In genomic region chr11:1772270-1773130, GRCh38 we compare ENCODE assay signal across 1 cellular context.
TF ChIP-seq lines count a peak whose summit lies in the region.

No MANE protein-coding gene starts in this region.

TF ChIP-seq in K562, 482 proteins besides CTCF, POLR2A, EP300 and RAD21 (continued from another document and continues in another):
- TF ChIP-seq ETV6 (IDR thresholded peaks at IDR 0.05; ENCODE audit: borderline replicate concordance in 1 of 2, low read depth in 2 of 2, low read length in 1 of 2) (0 out of 4 replicates have a peak, but pooled peaks of 1 of the 2 experiments have one; percentile 21), ETV6 (CRISPR knock-in tag; IDR thresholded peaks at IDR 0.05; ENCODE audit: borderline replicate concordance) (no peak), HMG20B (CRISPR knock-in tag; IDR thresholded peaks at IDR 0.05) (no peak), ZNF395 (CRISPR knock-in tag; IDR thresholded peaks at IDR 0.05) (no peak), ZNF592 (IDR thresholded peaks at IDR 0.05) (peak; percentile 59; the same call in 1 of the 2 replicates), CREBBP (IDR thresholded peaks at IDR 0.05; ENCODE audit: low read depth, low read length) (no peak), L3MBTL2 (IDR thresholded peaks at IDR 0.05) (no peak), TOE1 (IDR thresholded peaks at IDR 0.05; ENCODE audit: borderline replicate concordance) (peak; percentile 73), TOE1 (CRISPR knock-in tag; IDR thresholded peaks at IDR 0.05; ENCODE audit: borderline replicate concordance, low read depth) (no peak), CREB1 (IDR thresholded peaks at IDR 0.05) (no peak), CREB1 (CRISPR knock-in tag; IDR thresholded peaks at IDR 0.05) (no peak), ZNF695 (CRISPR knock-in tag; IDR thresholded peaks at IDR 0.05) (no peak), CSDE1 (IDR thresholded peaks at IDR 0.05) (no peak), TAL1 (IDR thresholded peaks at IDR 0.05) (no peak; the same call in 1 of the 2 replicates), BACH1 (tag; IDR thresholded peaks at IDR 0.05) (peak; percentile 99), SNRNP70 (optimal IDR thresholded peaks at IDR 0.05; ENCODE audit: low read depth, low read length) (no peak), SETDB1 (IDR thresholded peaks at IDR 0.05; ENCODE audit: low read length) (no peak), MBD2 (IDR thresholded peaks at IDR 0.05; ENCODE audit: borderline replicate concordance, low read depth) (no peak), CHD7 (IDR thresholded peaks at IDR 0.05; ENCODE audit: low read depth, low read length) (no peak), POLR2B (IDR thresholded peaks at IDR 0.05; ENCODE audit: low read depth, partially characterized antibody) (no peak), ZNF780A (CRISPR knock-in tag; IDR thresholded peaks at IDR 0.05) (no peak), TARDBP (IDR thresholded peaks at IDR 0.05) (no peak), SIRT6 (IDR thresholded peaks at IDR 0.05; ENCODE audit: low read depth, low read length) (no peak), ZNF232 (CRISPR knock-in tag; IDR thresholded peaks at IDR 0.05) (no peak), CBX1 (IDR thresholded peaks at IDR 0.05; ENCODE audit: low read depth) (no peak), ZNF165 (CRISPR knock-in tag; IDR thresholded peaks at IDR 0.05; ENCODE audit: borderline replicate concordance) (no peak), GTF2A2 (tag; IDR thresholded peaks at IDR 0.05) (no peak), ZNF583 (CRISPR knock-in tag; IDR thresholded peaks at IDR 0.05) (no peak), SREBF1 (IDR thresholded peaks at IDR 0.05; ENCODE audit: borderline replicate concordance, low read depth, low read length) (no peak), SMARCE1 (IDR thresholded peaks at IDR 0.05) (peak; percentile 94), ZNF282 (CRISPR knock-in tag; IDR thresholded peaks at IDR 0.05) (no peak), SAFB (IDR thresholded peaks at IDR 0.05; ENCODE audit: borderline replicate concordance, low read depth, low read length) (no peak), CEBPB (tag; IDR thresholded peaks at IDR 0.05) (no peak), MEF2D (tag; conservative IDR thresholded peaks at IDR 0.05; ENCODE audit: low read depth) (no peak; the same call in 1 of the 2 replicates), FOS (IDR thresholded peaks at IDR 0.05; ENCODE audit: extremely low read depth, insufficient read length) (peak; percentile 12), GABPA (tag; conservative IDR thresholded peaks at IDR 0.05; ENCODE audit: low read depth) (0 out of 2 replicates have a peak, but pooled peaks have one; percentile 20), FOXA1 (IDR thresholded peaks at IDR 0.05; ENCODE audit: borderline replicate concordance) (no peak), ZFP36 (IDR thresholded peaks at IDR 0.05; ENCODE audit: low read depth, low read length, partially characterized antibody) (no peak), HNRNPLL (IDR thresholded peaks at IDR 0.05; ENCODE audit: low read depth, low read length, poor library complexity, severe bottlenecking) (no peak), NCOR1 (IDR thresholded peaks at IDR 0.05) (no peak; the same call in 1 of the 2 replicates), CBX8 (IDR thresholded peaks at IDR 0.05; ENCODE audit: borderline replicate concordance, extremely low read depth, low read depth, low read length, poor library complexity, severe bottlenecking) (no peak)
- TF ChIP-seq, protein P1, sequence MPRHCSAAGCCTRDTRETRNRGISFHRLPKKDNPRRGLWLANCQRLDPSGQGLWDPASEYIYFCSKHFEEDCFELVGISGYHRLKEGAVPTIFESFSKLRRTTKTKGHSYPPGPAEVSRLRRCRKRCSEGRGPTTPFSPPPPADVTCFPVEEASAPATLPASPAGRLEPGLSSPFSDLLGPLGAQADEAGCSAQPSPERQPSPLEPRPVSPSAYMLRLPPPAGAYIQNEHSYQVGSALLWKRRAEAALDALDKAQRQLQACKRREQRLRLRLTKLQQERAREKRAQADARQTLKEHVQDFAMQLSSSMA (CRISPR knock-in tag; IDR thresholded peaks at IDR 0.05): no peak
- TF ChIP-seq, protein P2, sequence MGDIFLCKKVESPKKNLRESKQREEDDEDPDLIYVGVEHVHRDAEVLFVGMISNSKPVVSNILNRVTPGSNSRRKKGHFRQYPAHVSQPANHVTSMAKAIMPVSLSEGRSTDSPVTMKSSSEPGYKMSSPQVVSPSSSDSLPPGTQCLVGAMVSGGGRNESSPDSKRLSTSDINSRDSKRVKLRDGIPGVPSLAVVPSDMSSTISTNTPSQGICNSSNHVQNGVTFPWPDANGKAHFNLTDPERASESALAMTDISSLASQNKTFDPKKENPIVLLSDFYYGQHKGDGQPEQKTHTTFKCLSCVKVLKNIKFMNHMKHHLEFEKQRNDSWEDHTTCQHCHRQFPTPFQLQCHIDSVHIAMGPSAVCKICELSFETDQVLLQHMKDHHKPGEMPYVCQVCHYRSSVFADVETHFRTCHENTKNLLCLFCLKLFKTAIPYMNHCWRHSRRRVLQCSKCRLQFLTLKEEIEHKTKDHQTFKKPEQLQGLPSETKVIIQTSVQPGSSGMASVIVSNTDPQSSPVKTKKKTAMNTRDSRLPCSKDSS (IDR thresholded peaks at IDR 0.05; ENCODE audit: low read depth, partially characterized antibody): no peak
- TF ChIP-seq, protein P3, sequence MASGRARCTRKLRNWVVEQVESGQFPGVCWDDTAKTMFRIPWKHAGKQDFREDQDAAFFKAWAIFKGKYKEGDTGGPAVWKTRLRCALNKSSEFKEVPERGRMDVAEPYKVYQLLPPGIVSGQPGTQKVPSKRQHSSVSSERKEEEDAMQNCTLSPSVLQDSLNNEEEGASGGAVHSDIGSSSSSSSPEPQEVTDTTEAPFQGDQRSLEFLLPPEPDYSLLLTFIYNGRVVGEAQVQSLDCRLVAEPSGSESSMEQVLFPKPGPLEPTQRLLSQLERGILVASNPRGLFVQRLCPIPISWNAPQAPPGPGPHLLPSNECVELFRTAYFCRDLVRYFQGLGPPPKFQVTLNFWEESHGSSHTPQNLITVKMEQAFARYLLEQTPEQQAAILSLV (tag; IDR thresholded peaks at IDR 0.05): no peak
- TF ChIP-seq, protein P4, sequence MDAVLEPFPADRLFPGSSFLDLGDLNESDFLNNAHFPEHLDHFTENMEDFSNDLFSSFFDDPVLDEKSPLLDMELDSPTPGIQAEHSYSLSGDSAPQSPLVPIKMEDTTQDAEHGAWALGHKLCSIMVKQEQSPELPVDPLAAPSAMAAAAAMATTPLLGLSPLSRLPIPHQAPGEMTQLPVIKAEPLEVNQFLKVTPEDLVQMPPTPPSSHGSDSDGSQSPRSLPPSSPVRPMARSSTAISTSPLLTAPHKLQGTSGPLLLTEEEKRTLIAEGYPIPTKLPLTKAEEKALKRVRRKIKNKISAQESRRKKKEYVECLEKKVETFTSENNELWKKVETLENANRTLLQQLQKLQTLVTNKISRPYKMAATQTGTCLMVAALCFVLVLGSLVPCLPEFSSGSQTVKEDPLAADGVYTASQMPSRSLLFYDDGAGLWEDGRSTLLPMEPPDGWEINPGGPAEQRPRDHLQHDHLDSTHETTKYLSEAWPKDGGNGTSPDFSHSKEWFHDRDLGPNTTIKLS (IDR thresholded peaks at IDR 0.05; ENCODE audit: borderline replicate concordance, low read depth): no peak
